ENCODE assay signal across 17 cellular contexts in the genomic region with DNA sequence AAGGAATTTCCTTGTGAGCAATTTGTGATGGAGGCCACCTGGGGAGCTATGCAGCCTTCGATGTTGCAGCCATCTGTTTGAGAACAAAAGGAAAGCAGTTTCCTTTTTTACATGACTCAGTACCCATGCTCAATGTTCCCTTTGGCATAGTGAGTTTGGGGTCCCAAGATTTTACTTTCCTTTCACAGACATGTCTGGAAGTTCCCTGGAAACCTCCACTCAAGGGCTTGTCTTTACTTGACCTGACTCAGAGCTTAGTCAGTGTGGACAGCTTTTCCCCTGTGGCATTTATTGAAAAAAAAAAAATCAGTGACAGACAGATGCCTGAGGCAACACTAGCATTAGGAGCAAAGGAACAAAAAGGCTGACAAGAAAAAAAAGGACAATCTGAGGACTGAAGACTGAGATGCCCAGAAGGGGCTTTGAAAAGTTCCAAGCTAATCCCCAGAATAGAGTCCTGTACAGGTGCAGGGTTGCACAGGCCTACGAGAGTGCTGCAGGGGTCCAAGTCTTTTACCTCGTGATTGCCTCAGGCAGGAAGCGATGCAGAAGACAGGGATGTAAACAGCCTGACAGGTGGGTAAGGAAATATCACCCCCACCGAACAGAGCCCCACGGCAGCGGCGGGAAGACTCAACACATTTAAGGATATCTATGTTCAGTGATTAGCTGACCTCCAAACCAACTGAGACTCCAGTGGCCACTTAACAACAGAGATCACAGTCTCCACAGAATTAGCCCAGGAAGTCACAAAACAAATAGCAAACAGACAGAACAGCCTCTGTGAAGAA.
A peak's percentile ranks its signal among the peaks of the same experiment; 100 is the strongest.
DNase-seq lines count a peak whose midpoint lies in the region; ATAC-seq and TF ChIP-seq lines count a peak whose summit lies in the region.
"Had no signal": no experiment of that assay in that cellular context is flagged by ENCODE, and none has a peak within 500 bp of the region (broad histone marks: within the 10 kb centered on the region; RNA-seq: fewer than 3 reads in every experiment).

No MANE protein-coding gene starts in this region.

- no peak overlapping the region for H2BK5ac ChIP-seq in H9 (ENCODE audit: insufficient read length, low read length)

- H3K9me3 Mint-ChIP-seq in H9, result peaks cover 0 to 88% of the 10 kb centered on the region in 2 experiments; a peak in 2 of 5 replicates
- H3K9me3 Mint-ChIP-seq in type B pancreatic cell, result no peaks in the 10 kb centered on the region
- H3K9me3 Mint-ChIP-seq in activated CD4-positive, alpha-beta memory T cell treated with anti-CD3 and anti-CD28 coated beads, Interleukin-2, amount 10 ng/mL, durations not matched to agents 7 days and 5 days, result no peaks in the 10 kb centered on the region
- H3K9me3 Mint-ChIP-seq: CD8-positive, alpha-beta T cell; IgD-negative memory B cell had no signal

- H3F3A ChIP-seq in PC-3 (ENCODE audit: low read length, unreplicated experiment), result no peaks in the 10 kb centered on the region

- BruUV-seq in PC-3 (replicated peaks; lab: Mats Ljungman, UMichigan), result no TSS peak

- peaks cover 2% of the 10 kb centered on the region for H3K23me2 ChIP-seq in H9 (ENCODE audit: insufficient read length, low read depth, low read length, poor library complexity, severe bottlenecking)

- no peak overlapping the region for H3K23ac ChIP-seq in H9 (ENCODE audit: insufficient read length, low read depth, low read length)

- no peak overlapping the region for H3K4me2 ChIP-seq in H9 (ENCODE audit: insufficient read depth, insufficient read length, low read length)
- peak overlapping the region; percentile 21; the same call in 1 of the 2 replicates for H3K4me2 ChIP-seq in PC-3 (ENCODE audit: low read length)

- no peak overlapping the region for H2BK12ac ChIP-seq in H9 (ENCODE audit: insufficient read length, low read depth, low read length)

- H3K4me3 ChIP-seq in PC-3 (ENCODE audit: low read length) (no peak overlapping the region), esophagus muscularis mucosa (no peak overlapping the region), heart left ventricle (no peak overlapping the region)
- H3K4me3 ChIP-seq: Peyer's patch, SJSA1 had no signal

- H3K36me3 Mint-ChIP-seq in H9 (ENCODE audit: insufficient read depth in 1 of 3, low read depth in 3 of 3), result peaks cover 0 to 19% (median 0%) of the 10 kb centered on the region in 3 experiments; a peak in 2 of 7 replicates
- no peaks in the 10 kb centered on the region for H3K36me3 Mint-ChIP-seq in type B pancreatic cell
- H3K36me3 Mint-ChIP-seq in activated CD4-positive, alpha-beta memory T cell treated with anti-CD3 and anti-CD28 coated beads, Interleukin-2, amount 10 ng/mL, durations not matched to agents 7 days and 5 days (ENCODE audit: low read depth), result no peaks in the 10 kb centered on the region
- H3K36me3 Mint-ChIP-seq: CD8-positive, alpha-beta T cell had no signal

- H2AK5ac ChIP-seq in H9 (ENCODE audit: insufficient read length, low read length), result no peak overlapping the region

- TF ChIP-seq CTCF in H9 (conservative IDR thresholded peaks at IDR 0.05), result no peak
- TF ChIP-seq CTCF in PC-3 (conservative IDR thresholded peaks at IDR 0.05; ENCODE audit: low read depth, low read length), result no peak
- TF ChIP-seq CTCF in esophagus muscularis mucosa (IDR thresholded peaks at IDR 0.05), result no peak
- TF ChIP-seq CTCF in type B pancreatic cell (conservative IDR thresholded peaks at IDR 0.05), result no peak
- no peak for TF ChIP-seq CTCF in heart left ventricle (IDR thresholded peaks at IDR 0.05)

- H3K4me1 Mint-ChIP-seq in H9 (no peaks in the 10 kb centered on the region), type B pancreatic cell (ENCODE audit: unreplicated experiment) (no peaks in the 10 kb centered on the region)
- no peaks in the 10 kb centered on the region for H3K4me1 Mint-ChIP-seq in activated CD4-positive, alpha-beta memory T cell treated with anti-CD3 and anti-CD28 coated beads, Interleukin-2, amount 10 ng/mL, durations not matched to agents 7 days and 5 days
- H3K4me1 Mint-ChIP-seq: IgD-negative memory B cell had no signal

- H4K20me1 ChIP-seq in H9 (ENCODE audit: control insufficient read depth, insufficient read depth, insufficient read length) (no peaks in the 10 kb centered on the region), PC-3 (ENCODE audit: low read length) (no peaks in the 10 kb centered on the region)

- ATAC-seq in PC-3, result peak; percentile 33
- ATAC-seq in heart left ventricle, result no peak
- ATAC-seq: CD8-positive, alpha-beta T cell; HCT116 had no signal

- TF ChIP-seq POLR2A in esophagus muscularis mucosa (IDR thresholded peaks at IDR 0.05; ENCODE audit: low read depth), result no peak
- TF ChIP-seq POLR2A in heart left ventricle (IDR thresholded peaks at IDR 0.05), result no peak

- H3K9me3 ChIP-seq in H9 (ENCODE audit: control insufficient read depth, low read depth, low read length), result no peaks in the 10 kb centered on the region
- H3K9me3 ChIP-seq in PC-3 (ENCODE audit: low read length), result no peaks in the 10 kb centered on the region
- H3K9me3 ChIP-seq in esophagus muscularis mucosa, result no peaks in the 10 kb centered on the region
- H3K9me3 ChIP-seq in heart left ventricle, result no peaks in the 10 kb centered on the region
- H3K9me3 ChIP-seq: Peyer's patch, SJSA1 had no signal

- POLR2A ChIA-PET in PC-3 (lab: Charles Lee; ENCODE audit: unreplicated experiment), result no interaction called here
- POLR2A ChIA-PET in activated CD4-positive, alpha-beta memory T cell treated with anti-CD3 and anti-CD28 coated beads, Interleukin-2, amount 10 ng/mL, durations not matched to agents 7 days and 5 days (lab: Charles Lee), result no interaction called here

- H3K56ac ChIP-seq in H9 (ENCODE audit: insufficient read length, low read depth, low read length), result no peak overlapping the region

- no peak overlapping the region for H3K18ac ChIP-seq in H9 (ENCODE audit: insufficient read length, low read depth, low read length)

- H3K4ac ChIP-seq in H9 (ENCODE audit: low read depth, low read length), result no peak overlapping the region

- H3K79me2 ChIP-seq in H9 (ENCODE audit: insufficient read depth, low read length) (no peaks in the 10 kb centered on the region), PC-3 (ENCODE audit: low read length) (no peaks in the 10 kb centered on the region)

- H3K27me3 ChIP-seq in H9 (ENCODE audit: insufficient read depth, low read length) (no peaks in the 10 kb centered on the region), PC-3 (ENCODE audit: low read length) (peaks cover 35% of the 10 kb centered on the region), esophagus muscularis mucosa (no peaks in the 10 kb centered on the region), heart left ventricle (peaks cover 0 to 10% (median 0%) of the 10 kb centered on the region in 9 donors)
- H3K27me3 ChIP-seq: Peyer's patch, SJSA1 had no signal

- H3K9ac ChIP-seq in H9 (ENCODE audit: extremely low read depth, insufficient read length, low read length) (no peak overlapping the region), PC-3 (ENCODE audit: low read length) (no peak overlapping the region)

- CTCF ChIA-PET in PC-3 (lab: Charles Lee), result interaction anchor here (0.6 to 0.7 kb wide), 3 partner anchors 95 to 217 kb away, joined by 3 to 19 read pairs (median 4); no protein-coding TSS in a partner anchor
- CTCF ChIA-PET in activated CD4-positive, alpha-beta memory T cell treated with anti-CD3 and anti-CD28 coated beads, Interleukin-2, amount 10 ng/mL, durations not matched to agents 7 days and 5 days (lab: Charles Lee), result no interaction called here

- H4K5ac ChIP-seq in H9 (ENCODE audit: insufficient read length, low read depth, low read length), result no peak overlapping the region

- H3K4me1 ChIP-seq in H9 (ENCODE audit: insufficient read depth, low read length), result peaks cover 7% of the 10 kb centered on the region; the same call in 1 of the 2 replicates
- H3K4me1 ChIP-seq in PC-3 (ENCODE audit: insufficient read depth, low read length), result peaks cover 13% of the 10 kb centered on the region
- no peaks in the 10 kb centered on the region for H3K4me1 ChIP-seq in esophagus muscularis mucosa
- no peaks in the 10 kb centered on the region for H3K4me1 ChIP-seq in heart left ventricle
- H3K4me1 ChIP-seq: Peyer's patch, SJSA1 had no signal

- H4K91ac ChIP-seq in H9 (ENCODE audit: insufficient read length, low read depth, low read length), result no peak overlapping the region

- H4K8ac ChIP-seq in H9 (replicated peaks; ENCODE audit: insufficient read length, low read depth, low read length), result no peak overlapping the region

- peaks cover 2% of the 10 kb centered on the region for H3K27me3 Mint-ChIP-seq in H9 (ENCODE audit: low read depth)
- H3K27me3 Mint-ChIP-seq in type B pancreatic cell, result no peaks in the 10 kb centered on the region
- H3K27me3 Mint-ChIP-seq in activated CD4-positive, alpha-beta memory T cell treated with anti-CD3 and anti-CD28 coated beads, Interleukin-2, amount 10 ng/mL, durations not matched to agents 7 days and 5 days, result peaks cover 2% of the 10 kb centered on the region

- H3K9me2 ChIP-seq in PC-3 (replicated peaks; ENCODE audit: low read length), result no peaks in the 10 kb centered on the region

- H2AFZ ChIP-seq in H9 (ENCODE audit: low read length) (no peak overlapping the region), PC-3 (ENCODE audit: low read length) (no peak overlapping the region)

- DNase-seq in H9, result no peak
- peak; percentile 57 for DNase-seq in PC-3
- peak; percentile 55 for DNase-seq in esophagus muscularis mucosa (ENCODE audit: extremely low spot score)
- DNase-seq in retina, result peak; percentile 59
- no peak for DNase-seq in type B pancreatic cell (ENCODE audit: extremely low spot score, unreplicated experiment)
- DNase-seq in heart left ventricle, result no peak
- DNase-seq in activated CD4-positive, alpha-beta memory T cell treated with anti-CD3 and anti-CD28 coated beads, Interleukin-2, amount 10 ng/mL, durations not matched to agents 7 days and 5 days, result no peak
- DNase-seq in hepatic stellate cell (ENCODE audit: low spot score), result no peak
- DNase-seq: CD8-positive, alpha-beta T cell; NCI-H1436 treated with DMSO at 0.1 percent for 48 hours; NCI-H2107; NCI-H446 treated with DMSO at 0.1 percent for 48 hours; NCI-H774; Peyer's patch had no signal

- H2BK20ac ChIP-seq in H9 (ENCODE audit: low read depth, low read length, poor library complexity, severe bottlenecking), result no peak overlapping the region

- WGBS in H9 (ENCODE audit: extremely low coverage, insufficient read length, low lambda C conversion rate), result no CpG with 5 or more reads among the region's 8 CpGs
- 71% methylated on average over 8 of the region's 8 CpGs for WGBS in esophagus muscularis mucosa
- WGBS in heart left ventricle, 4 donors, result 64 to 76% (median 70%) methylated on average over 8 of the region's 8 CpGs

- H3K14ac ChIP-seq in H9 (ENCODE audit: insufficient read depth, low read length), result no peak overlapping the region

- peak overlapping the region in 1 of 3 experiments; percentile 38; a peak in 2 of 7 replicates for H3K27ac Mint-ChIP-seq in H9
- no peak overlapping the region for H3K27ac Mint-ChIP-seq in type B pancreatic cell
- H3K27ac Mint-ChIP-seq in activated CD4-positive, alpha-beta memory T cell treated with anti-CD3 and anti-CD28 coated beads, Interleukin-2, amount 10 ng/mL, durations not matched to agents 7 days and 5 days, result no peak overlapping the region
- H3K27ac Mint-ChIP-seq: CD8-positive, alpha-beta T cell; IgD-negative memory B cell had no signal

- intact Hi-C loops in PC-3 (cut with micrococcal nuclease) (no loop called here), esophagus muscularis mucosa (cut with DNase I) (no loop called here), heart left ventricle (cut with DNase I) (no loop called here)

- H3K4me3 Mint-ChIP-seq in H9 (no peak overlapping the region), type B pancreatic cell (no peak overlapping the region)
- no peak overlapping the region for H3K4me3 Mint-ChIP-seq in activated CD4-positive, alpha-beta memory T cell treated with anti-CD3 and anti-CD28 coated beads, Interleukin-2, amount 10 ng/mL, durations not matched to agents 7 days and 5 days
- H3K4me3 Mint-ChIP-seq: CD8-positive, alpha-beta T cell; IgD-negative memory B cell had no signal

- no peaks in the 10 kb centered on the region for H3K79me1 ChIP-seq in H9 (ENCODE audit: insufficient read depth, low read depth, low read length, poor library complexity, severe bottlenecking)

- H3T11ph ChIP-seq in H9 (ENCODE audit: low read length), result no peak overlapping the region

- H3K27ac ChIP-seq in H9 (ENCODE audit: insufficient read length, low read depth, low read length) (no peak overlapping the region), PC-3 (ENCODE audit: low read length) (no peak overlapping the region), esophagus muscularis mucosa (replicated peaks in 1 of 4) (no peak overlapping the region), heart left ventricle (no peak overlapping the region)
- H3K27ac ChIP-seq: Peyer's patch, SJSA1 had no signal

- H3K36me3 ChIP-seq in PC-3 (ENCODE audit: low read depth, low read length) (no peaks in the 10 kb centered on the region), esophagus muscularis mucosa (no peaks in the 10 kb centered on the region), heart left ventricle (no peaks in the 10 kb centered on the region)
- H3K36me3 ChIP-seq: Peyer's patch, SJSA1 had no signal

- TF ChIP-seq EP300 in esophagus muscularis mucosa (IDR thresholded peaks at IDR 0.05), result no peak

- H2BK120ac ChIP-seq in H9 (ENCODE audit: low read depth, low read length, poor library complexity, severe bottlenecking), result peak overlapping the region; percentile 76

- no peak overlapping the region for H2BK15ac ChIP-seq in H9 (ENCODE audit: low read depth, low read length)

Comparison
In these comparisons a context has a peak if more than half of its experiments do, and no peak if none do; other contexts are left out.
1. DNase-seq: peak in PC-3 (single experiment), esophagus muscularis mucosa (single experiment) and retina (single experiment); none in H9 (single experiment), type B pancreatic cell (single experiment), heart left ventricle (0 of 5), activated CD4-positive, alpha-beta memory T cell treated with anti-CD3 and anti-CD28 coated beads, Interleukin-2, amount 10 ng/mL, durations not matched to agents 7 days and 5 days (single experiment) and hepatic stellate cell (single experiment).